Comparison of ENCODE assay signal across 2 cellular contexts in genomic region chr1:29798699-29799566, GRCh38.
TF ChIP-seq lines count a peak whose summit lies in the region.

No MANE protein-coding gene starts in this region.

TF ChIP-seq in HepG2, 621 proteins besides CTCF, POLR2A, EP300 and RAD21:
- no peak for TF ChIP-seq TERF1 (CRISPR knock-in tag; IDR thresholded peaks at IDR 0.05)
- TF ChIP-seq HOXA9 (CRISPR knock-in tag; IDR thresholded peaks at IDR 0.05; ENCODE audit: borderline replicate concordance): no peak
- peak; percentile 78; the same call in 1 of the 2 replicates for TF ChIP-seq RAD51 (IDR thresholded peaks at IDR 0.05; ENCODE audit: borderline replicate concordance)
TF ChIP-seq in HepG2: peak in this region for 1.

TF ChIP-seq in GM12878, 131 proteins besides CTCF, POLR2A, EP300 and RAD21:
- TF ChIP-seq E2F8 (IDR thresholded peaks at IDR 0.05; ENCODE audit: low read depth, partially characterized antibody) (no peak), SIX5 (IDR thresholded peaks at IDR 0.05; ENCODE audit: low read depth, low read length, severe bottlenecking) (no peak), NFIC (IDR thresholded peaks at IDR 0.05; ENCODE audit: low read depth, low read length) (no peak), PAX5 (IDR thresholded peaks at IDR 0.05; ENCODE audit: borderline replicate concordance, low read depth, low read length) (no peak), RAD51 (IDR thresholded peaks at IDR 0.05) (peak; percentile 61; the same call in 1 of the 2 replicates), CREM (IDR thresholded peaks at IDR 0.05; ENCODE audit: low read depth) (no peak)
